1 cellular context compared by ENCODE assay signal in genomic region chr9:99184427-99185327, GRCh38.
TF ChIP-seq lines count a peak whose summit lies in the region.

No MANE protein-coding gene starts in this region.

TF ChIP-seq in Ishikawa, 13 proteins besides CTCF, POLR2A, EP300 and RAD21 (continued from another document):
- TF ChIP-seq REST (IDR thresholded peaks at IDR 0.05; ENCODE audit: low read depth) (no peak), NFIC (IDR thresholded peaks at IDR 0.05) (no peak), FOXM1 (IDR thresholded peaks at IDR 0.05; ENCODE audit: borderline replicate concordance, low read depth) (no peak), EGR1 (IDR thresholded peaks at IDR 0.05) (no peak), TEAD4 (IDR thresholded peaks at IDR 0.05) (no peak)
